ENCODE assay signal across 1 cellular context in genomic region chr14:68777644-68778043, GRCh38.
TF ChIP-seq lines count a peak whose summit lies in the region.

No MANE protein-coding gene starts in this region.

TF ChIP-seq in HEK293T, 16 proteins besides CTCF, POLR2A, EP300 and RAD21 (continued from another document):
- TF ChIP-seq PKNOX1 (IDR thresholded peaks at IDR 0.05): no peak
- no peak for TF ChIP-seq ARNT (IDR thresholded peaks at IDR 0.05)
- TF ChIP-seq TARDBP (IDR thresholded peaks at IDR 0.05): no peak
